Comparison of ENCODE assay signal across 10 cellular contexts in the genomic region with DNA sequence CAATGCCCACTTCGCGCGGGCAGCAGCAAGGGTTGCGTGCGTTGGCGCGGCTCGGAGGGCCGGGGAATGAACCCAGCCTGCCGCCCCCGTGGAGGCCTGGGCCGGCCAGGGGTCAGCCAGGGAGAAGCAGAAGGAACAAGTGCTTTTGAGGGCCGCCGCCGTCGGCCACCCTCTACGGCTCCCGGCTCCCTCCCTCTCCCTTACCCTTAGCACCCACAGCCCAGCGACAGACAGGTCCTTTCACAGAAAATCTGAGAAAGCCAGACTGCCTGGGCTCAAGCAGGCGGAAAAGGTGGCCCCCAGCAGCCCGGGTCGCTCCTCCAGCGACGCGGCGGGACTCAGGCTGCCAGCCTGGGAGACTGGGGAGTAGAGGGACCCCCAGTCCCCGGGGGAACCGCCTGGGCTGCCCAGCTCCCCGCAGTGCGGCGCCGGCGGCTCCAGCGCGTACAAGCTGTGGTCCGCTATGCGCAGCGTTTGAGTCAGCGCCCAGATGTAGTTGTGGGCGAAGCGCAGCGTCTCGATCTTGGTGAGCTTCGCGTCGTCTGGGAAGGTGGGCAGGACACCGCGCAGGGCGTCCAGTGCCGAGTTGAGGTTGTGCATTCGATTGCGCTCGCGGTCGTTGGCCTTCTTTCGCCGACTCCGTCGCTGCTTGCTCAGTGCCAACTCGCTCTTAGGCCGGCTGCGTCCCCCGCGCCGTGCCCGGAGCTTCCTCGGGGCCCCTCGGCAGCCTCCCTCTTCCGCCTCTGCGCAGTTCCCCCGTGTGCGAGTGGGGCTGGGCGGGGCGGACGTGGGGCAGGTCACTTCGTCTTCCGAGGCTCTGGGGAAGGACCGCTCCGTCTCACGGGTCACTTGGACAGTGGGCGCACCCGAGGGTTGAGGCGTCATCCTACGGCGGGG. TPM values are rescaled to one million over a fixed set of nuclear protein-coding genes. Genes with fewer than 3 reads are reported as not detected.
DNase-seq lines count a peak whose midpoint lies in the region; ATAC-seq and TF ChIP-seq lines count a peak whose summit lies in the region.
"Had no signal": no experiment of that assay in that cellular context is flagged by ENCODE, and none has a peak within 500 bp of the region (broad histone marks: within the 10 kb centered on the region; RNA-seq: fewer than 3 reads in every experiment).

No MANE protein-coding gene starts in this region.

- H3K4me3 ChIP-seq in SK-N-SH (ENCODE audit: low read depth in 2 of 2, low read length in 1 of 2) (no peak overlapping the region; a peak in 1 of 4 replicates), stomach (peak overlapping the region; percentile 14 to 41 (median 30))

- TF ChIP-seq EP300 in SK-N-SH (IDR thresholded peaks at IDR 0.05; ENCODE audit: borderline replicate concordance in 1 of 2, low read depth in 1 of 2, low read length in 1 of 2) (no peak), stomach (IDR thresholded peaks at IDR 0.05) (no peak)

- H3K27me3 Mint-ChIP-seq in activated T-helper 1 cell treated with anti-CD3 and anti-CD28 coated beads, Interleukin-12 subunit alpha, Interleukin-12 subunit beta, Interleukin-2, Interleukin-4 antibody, amounts not matched to agents 30 ng/mL and 10 ng/mL and 1 ng/mL, durations not matched to agents 14 hours and 24 hours and 36 hours (ENCODE audit: insufficient read depth), result peaks cover 87% of the 10 kb centered on the region

- no peak overlapping the region for H3K4me2 ChIP-seq in SK-N-SH

- no peaks in the 10 kb centered on the region for H4K20me1 ChIP-seq in SK-N-SH (ENCODE audit: insufficient read depth)

- no peak overlapping the region for H2AFZ ChIP-seq in SK-N-SH (ENCODE audit: low read depth)

- TF ChIP-seq POLR2A in stomach (IDR thresholded peaks at IDR 0.05), result no peak

- H3K27me3 ChIP-seq in SK-N-SH (ENCODE audit: insufficient read depth) (peaks cover 90% of the 10 kb centered on the region), stomach (peaks cover 37 to 100% (median 93%) of the 10 kb centered on the region in 3 donors)

- no peak for TF ChIP-seq RAD21 in SK-N-SH (IDR thresholded peaks at IDR 0.05; ENCODE audit: low read length)

- DNase-seq in SK-N-SH (peak; percentile 49), iris pigment epithelial cell (ENCODE audit: low read depth) (peak; percentile 15), stomach (no peak), kidney glomerular epithelial cell (lab: John Stamatoyannopoulos, UW) (no peak), NCI-H774 (lab: John Stamatoyannopoulos, UW) (no peak)
- no peak for DNase-seq in activated T-helper 1 cell treated with anti-CD3 and anti-CD28 coated beads, Interleukin-12 subunit alpha, Interleukin-12 subunit beta, Interleukin-2, Interleukin-4 antibody, amounts not matched to agents 30 ng/mL and 10 ng/mL and 1 ng/mL, durations not matched to agents 14 hours and 24 hours and 36 hours (ENCODE audit: low spot score)
- DNase-seq: midbrain had no signal

- H3K36me3 ChIP-seq in SK-N-SH (replicated peaks in 1 of 2; ENCODE audit: control insufficient read depth in 1 of 2, insufficient read depth in 2 of 2, low read length in 1 of 2), result no peaks in the 10 kb centered on the region
- no peaks in the 10 kb centered on the region for H3K36me3 ChIP-seq in stomach

- peaks cover 13% of the 10 kb centered on the region for H3K4me1 Mint-ChIP-seq in activated T-helper 1 cell treated with anti-CD3 and anti-CD28 coated beads, Interleukin-12 subunit alpha, Interleukin-12 subunit beta, Interleukin-2, Interleukin-4 antibody, amounts not matched to agents 30 ng/mL and 10 ng/mL and 1 ng/mL, durations not matched to agents 14 hours and 24 hours and 36 hours (ENCODE audit: low read depth)

- POLR2A ChIA-PET in SK-N-SH (lab: Yijun Ruan, JAX), result no interaction called here

- ATAC-seq in SK-N-SH treated with all-trans-retinoic acid at 6 μM for 48 hours (no peak), GM21381 (IDR thresholded peaks at IDR 0.05; ENCODE audit: unreplicated experiment) (no peak)

- no peaks in the 10 kb centered on the region for H3K9me3 ChIP-seq in SK-N-SH
- peaks cover 0 to 7% (median 0%) of the 10 kb centered on the region in 4 donors for H3K9me3 ChIP-seq in stomach

- no peaks in the 10 kb centered on the region for H3K79me2 ChIP-seq in SK-N-SH (ENCODE audit: insufficient read depth)

- H3K4me3 Mint-ChIP-seq in activated T-helper 1 cell treated with anti-CD3 and anti-CD28 coated beads, Interleukin-12 subunit alpha, Interleukin-12 subunit beta, Interleukin-2, Interleukin-4 antibody, amounts not matched to agents 30 ng/mL and 10 ng/mL and 1 ng/mL, durations not matched to agents 14 hours and 24 hours and 36 hours, result peak overlapping the region; percentile 33

- no peak overlapping the region for H3K27ac Mint-ChIP-seq in activated T-helper 1 cell treated with anti-CD3 and anti-CD28 coated beads, Interleukin-12 subunit alpha, Interleukin-12 subunit beta, Interleukin-2, Interleukin-4 antibody, amounts not matched to agents 30 ng/mL and 10 ng/mL and 1 ng/mL, durations not matched to agents 14 hours and 24 hours and 36 hours

- H3K9me2 ChIP-seq in SK-N-SH, result no peaks in the 10 kb centered on the region

- H3K9ac ChIP-seq in SK-N-SH, result no peak overlapping the region

- intact Hi-C loops in activated T-helper 1 cell treated with anti-CD3 and anti-CD28 coated beads, Interleukin-12 subunit alpha, Interleukin-12 subunit beta, Interleukin-2, Interleukin-4 antibody, amounts not matched to agents 30 ng/mL and 10 ng/mL and 1 ng/mL, durations not matched to agents 14 hours and 24 hours and 36 hours (cut with micrococcal nuclease), result loop anchor here (5.0 kb wide), 1 partner anchor 480 kb away; a partner anchor contains a TSS
- intact Hi-C loops in stomach (cut with DNase I; ENCODE audit: low total_unique reads), result no loop called here

- no peaks in the 10 kb centered on the region for H3K9me3 Mint-ChIP-seq in activated T-helper 1 cell treated with anti-CD3 and anti-CD28 coated beads, Interleukin-12 subunit alpha, Interleukin-12 subunit beta, Interleukin-2, Interleukin-4 antibody, amounts not matched to agents 30 ng/mL and 10 ng/mL and 1 ng/mL, durations not matched to agents 14 hours and 24 hours and 36 hours

- no peak overlapping the region for H3K27ac ChIP-seq in SK-N-SH (ENCODE audit: low read depth in 2 of 2, low read length in 1 of 2)
- H3K27ac ChIP-seq in stomach, result no peak overlapping the region

- no peak for TF ChIP-seq CTCF in SK-N-SH (IDR thresholded peaks at IDR 0.05)
- no peak for TF ChIP-seq CTCF in stomach (IDR thresholded peaks at IDR 0.05)

- H3K36me3 Mint-ChIP-seq in activated T-helper 1 cell treated with anti-CD3 and anti-CD28 coated beads, Interleukin-12 subunit alpha, Interleukin-12 subunit beta, Interleukin-2, Interleukin-4 antibody, amounts not matched to agents 30 ng/mL and 10 ng/mL and 1 ng/mL, durations not matched to agents 14 hours and 24 hours and 36 hours (ENCODE audit: low read depth), result no peaks in the 10 kb centered on the region

- 10% methylated on average over 32 of the region's 85 CpGs for WGBS in SK-N-SH (ENCODE audit: low lambda C conversion rate)
- 2 to 4% (median 3%) methylated on average over 51 to 85 of the region's 85 CpGs for WGBS in stomach, 5 donors

- no peaks in the 10 kb centered on the region for H3F3A ChIP-seq in SK-N-SH (replicated peaks; ENCODE audit: insufficient read depth)

- H3K4me1 ChIP-seq in SK-N-SH (ENCODE audit: control insufficient read depth in 1 of 2, insufficient read depth in 2 of 2, low read depth in 1 of 2, low read length in 1 of 2) (peaks cover 0 to 19% of the 10 kb centered on the region in 2 experiments; a peak in 1 of 4 replicates), stomach (peaks cover 10 to 47% (median 29%) of the 10 kb centered on the region in 4 donors)

- CTCF ChIA-PET in SK-N-SH (lab: Yijun Ruan, JAX), result interaction anchor here (0.9 to 2.3 kb wide), 2 partner anchors 57 to 233 kb away, joined by 3 to 8 read pairs; no protein-coding TSS in a partner anchor

TF ChIP-seq in SK-N-SH, 30 proteins besides CTCF, POLR2A, EP300 and RAD21 (continues in another document):
- TF ChIP-seq FOXM1 (IDR thresholded peaks at IDR 0.05; ENCODE audit: low read depth), result no peak
- no peak for TF ChIP-seq CHD2 (IDR thresholded peaks at IDR 0.05; ENCODE audit: low read length, partially characterized antibody)
- TF ChIP-seq ELF1 (IDR thresholded peaks at IDR 0.05), result no peak

TF ChIP-seq in SK-N-SH treated with all-trans-retinoic acid at 6 μM for 48 hours, 23 proteins besides CTCF, POLR2A, EP300 and RAD21 (continues in another document):
- TF ChIP-seq, protein P1, sequence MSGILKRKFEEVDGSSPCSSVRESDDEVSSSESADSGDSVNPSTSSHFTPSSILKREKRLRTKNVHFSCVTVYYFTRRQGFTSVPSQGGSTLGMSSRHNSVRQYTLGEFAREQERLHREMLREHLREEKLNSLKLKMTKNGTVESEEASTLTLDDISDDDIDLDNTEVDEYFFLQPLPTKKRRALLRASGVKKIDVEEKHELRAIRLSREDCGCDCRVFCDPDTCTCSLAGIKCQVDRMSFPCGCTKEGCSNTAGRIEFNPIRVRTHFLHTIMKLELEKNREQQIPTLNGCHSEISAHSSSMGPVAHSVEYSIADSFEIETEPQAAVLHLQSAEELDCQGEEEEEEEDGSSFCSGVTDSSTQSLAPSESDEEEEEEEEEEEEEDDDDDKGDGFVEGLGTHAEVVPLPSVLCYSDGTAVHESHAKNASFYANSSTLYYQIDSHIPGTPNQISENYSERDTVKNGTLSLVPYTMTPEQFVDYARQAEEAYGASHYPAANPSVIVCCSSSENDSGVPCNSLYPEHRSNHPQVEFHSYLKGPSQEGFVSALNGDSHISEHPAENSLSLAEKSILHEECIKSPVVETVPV (CRISPR knock-in tag; IDR thresholded peaks at IDR 0.05), result no peak
- no peak for TF ChIP-seq BACH2 (CRISPR knock-in tag; IDR thresholded peaks at IDR 0.05; ENCODE audit: borderline replicate concordance)
- TF ChIP-seq ESRRG (CRISPR knock-in tag; IDR thresholded peaks at IDR 0.05), result no peak

RNA-seq across cellular contexts. Expression of a gene that starts 0.8 kb away (rescaled TPM):
- polyA plus RNA-seq in SK-N-SH (2012; rRNA removed) (not detected in 2 replicates), stomach (not detected)
- polyA plus RNA-seq in SK-N-SH (2012; cell fraction: cytosol; rRNA removed), result not detected in 2 replicates
- polyA plus RNA-seq in SK-N-SH (2012; cell fraction: nucleus; rRNA removed), result not detected in 2 replicates
- not detected in 2 replicates for total RNA-seq in activated T-helper 1 cell treated with anti-CD3 and anti-CD28 coated beads, Interleukin-12 subunit alpha, Interleukin-12 subunit beta, Interleukin-2, Interleukin-4 antibody, amounts not matched to agents 30 ng/mL and 10 ng/mL and 1 ng/mL, durations not matched to agents 14 hours and 24 hours and 36 hours
- total RNA-seq in stomach, result not detected
- total RNA-seq: ureter had no signal

RNA-seq across cellular contexts. Expression of a gene that starts 57.6 kb away (rescaled TPM):
- polyA plus RNA-seq in SK-N-SH (2012; rRNA removed), result 16.0 and 19.2 TPM in 2 replicates
- 15.6 and 16.3 TPM in 2 replicates for polyA plus RNA-seq in SK-N-SH (2012; cell fraction: cytosol; rRNA removed)
- 14.5 and 14.8 TPM in 2 replicates for polyA plus RNA-seq in SK-N-SH (2012; cell fraction: nucleus; rRNA removed)
- total RNA-seq in activated T-helper 1 cell treated with anti-CD3 and anti-CD28 coated beads, Interleukin-12 subunit alpha, Interleukin-12 subunit beta, Interleukin-2, Interleukin-4 antibody, amounts not matched to agents 30 ng/mL and 10 ng/mL and 1 ng/mL, durations not matched to agents 14 hours and 24 hours and 36 hours, result 10.2 and 10.9 TPM in 2 replicates
- total RNA-seq in stomach, result under 1 TPM in 2 of 5 donors, not detected in 3; 0.55 to 0.58 TPM
- polyA plus RNA-seq in stomach, result 1 to 10 TPM; 4.0 to 7.4 (median 4.6) TPM

Comparison
In these comparisons a context has a peak if more than half of its experiments do, and no peak if none do; other contexts are left out.
1. DNase-seq: peak in SK-N-SH (single experiment) and iris pigment epithelial cell (single experiment); none in activated T-helper 1 cell treated with anti-CD3 and anti-CD28 coated beads, Interleukin-12 subunit alpha, Interleukin-12 subunit beta, Interleukin-2, Interleukin-4 antibody, amounts not matched to agents 30 ng/mL and 10 ng/mL and 1 ng/mL, durations not matched to agents 14 hours and 24 hours and 36 hours (single experiment), stomach (single experiment), kidney glomerular epithelial cell (single experiment) and NCI-H774 (single experiment).
2. H3K4me3 ChIP-seq: peak in stomach (4 of 4); none in SK-N-SH (0 of 2).